In the genomic region with DNA sequence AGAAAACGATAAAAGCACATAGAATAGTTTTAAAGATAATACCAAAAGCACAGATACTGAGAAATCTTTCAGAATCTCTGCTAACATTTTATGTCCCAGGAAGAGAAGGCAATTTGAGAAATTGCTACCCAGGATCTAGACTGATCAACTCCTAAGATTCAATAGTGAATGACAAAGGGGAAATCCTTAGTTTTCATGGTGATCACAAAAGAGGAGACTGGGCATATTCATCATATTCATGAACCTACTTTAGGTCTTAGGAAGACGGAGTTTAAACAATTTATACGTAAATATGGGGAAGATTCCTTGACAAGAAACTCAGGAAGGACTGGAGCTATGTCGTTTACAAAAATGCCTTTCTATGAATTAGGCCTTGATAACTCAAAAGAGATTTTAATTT, we compare ENCODE assay signal across 1 cellular context.
TF ChIP-seq lines count a peak whose summit lies in the region.

No MANE protein-coding gene starts in this region.

TF ChIP-seq in H1, 55 proteins besides CTCF, POLR2A, EP300 and RAD21:
- TF ChIP-seq SP2 (IDR thresholded peaks at IDR 0.05; ENCODE audit: low read length): no peak
- no peak for TF ChIP-seq SP1 (IDR thresholded peaks at IDR 0.05; ENCODE audit: low read depth, low read length)
- TF ChIP-seq, protein P1, sequence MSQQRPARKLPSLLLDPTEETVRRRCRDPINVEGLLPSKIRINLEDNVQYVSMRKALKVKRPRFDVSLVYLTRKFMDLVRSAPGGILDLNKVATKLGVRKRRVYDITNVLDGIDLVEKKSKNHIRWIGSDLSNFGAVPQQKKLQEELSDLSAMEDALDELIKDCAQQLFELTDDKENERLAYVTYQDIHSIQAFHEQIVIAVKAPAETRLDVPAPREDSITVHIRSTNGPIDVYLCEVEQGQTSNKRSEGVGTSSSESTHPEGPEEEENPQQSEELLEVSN (IDR thresholded peaks at IDR 0.05): no peak
- no peak for TF ChIP-seq CHD2 (IDR thresholded peaks at IDR 0.05; ENCODE audit: low read length)
- TF ChIP-seq SAP30 (IDR thresholded peaks at IDR 0.05; ENCODE audit: insufficient read depth, insufficient replicate concordance, low read length): no peak
- TF ChIP-seq JUN (IDR thresholded peaks at IDR 0.05; ENCODE audit: low read depth, low read length): no peak
- no peak for TF ChIP-seq PHF8 (conservative IDR thresholded peaks at IDR 0.05; ENCODE audit: low read depth, low read length)
- TF ChIP-seq TBP (IDR thresholded peaks at IDR 0.05; ENCODE audit: low read depth, low read length): no peak
TF ChIP-seq in H1: peak in this region for 0.
